ENCODE assay signal across 10 cellular contexts in genomic region chr2:219060821-219061791, GRCh38. TPM values are rescaled to one million over a fixed set of nuclear protein-coding genes. Genes with fewer than 3 reads are reported as not detected.
DNase-seq lines count a peak whose midpoint lies in the region; ATAC-seq and TF ChIP-seq lines count a peak whose summit lies in the region.
"Had no signal": no experiment of that assay in that cellular context is flagged by ENCODE, and none has a peak within 500 bp of the region (broad histone marks: within the 10 kb centered on the region; RNA-seq: fewer than 3 reads in every experiment).

IHH (minus strand) TSS chr2:219060921; CDS start chr2:219060467, 454 bp downstream.

- H3K36me3 ChIP-seq in RWPE2 (ENCODE audit: low read depth): no peaks in the 10 kb centered on the region
- no peaks in the 10 kb centered on the region for H3K36me3 ChIP-seq in sigmoid colon

- H3K27me3 ChIP-seq in RWPE2 (ENCODE audit: insufficient read depth, poor library complexity, severe bottlenecking) (peaks cover 71% of the 10 kb centered on the region), foreskin keratinocyte (peaks cover 95% of the 10 kb centered on the region), sigmoid colon (peaks cover 55 to 83% (median 64%) of the 10 kb centered on the region in 3 donors)

- TF ChIP-seq CTCF in RWPE2 (IDR thresholded peaks at IDR 0.05; ENCODE audit: poor library complexity, severe bottlenecking) (no peak), foreskin keratinocyte (conservative IDR thresholded peaks at IDR 0.05) (no peak), sigmoid colon (IDR thresholded peaks at IDR 0.05) (no peak), omental fat pad (IDR thresholded peaks at IDR 0.05) (no peak)

- no peaks in the 10 kb centered on the region for H3K9me3 ChIP-seq in RWPE2 (ENCODE audit: severe bottlenecking)
- H3K9me3 ChIP-seq in sigmoid colon: no peaks in the 10 kb centered on the region

- DNase-seq in DMS 273 (lab: John Stamatoyannopoulos, UW; ENCODE audit: unreplicated experiment): peak; percentile 53
- DNase-seq in DMS 273 treated with DMSO at 0.1 percent for 48 hours (lab: John Stamatoyannopoulos, UW): no peak
- DNase-seq in RWPE2 (ENCODE audit: low spot score): no peak
- no peak for DNase-seq in foreskin keratinocyte
- no peak for DNase-seq in sigmoid colon
- DNase-seq in omental fat pad (ENCODE audit: low spot score): no peak
- no peak for DNase-seq in kidney glomerular epithelial cell (lab: John Stamatoyannopoulos, UW)

- intact Hi-C loops in sigmoid colon (cut with DNase I): no loop called here

- 1 to 2% methylated on average over 76 of the region's 76 CpGs for WGBS in sigmoid colon, 2 donors

- H3K4me3 ChIP-seq in RWPE2 (ENCODE audit: severe bottlenecking): no peak within 1 kb of the TSS
- H3K4me3 ChIP-seq in sigmoid colon: peak within 1 kb of the TSS in 3 of 4 donors; percentile 23 to 31 (median 25)

- no peaks in the 10 kb centered on the region for H3K4me1 ChIP-seq in RWPE2 (ENCODE audit: insufficient read depth, poor library complexity, severe bottlenecking)
- H3K4me1 ChIP-seq in foreskin keratinocyte: no peaks in the 10 kb centered on the region
- peaks cover 3 to 45% (median 42%) of the 10 kb centered on the region in 4 donors for H3K4me1 ChIP-seq in sigmoid colon

- ATAC-seq in RWPE2 (ENCODE audit: low read depth): peak; percentile 17; the same call in 2 of the 3 replicates
- ATAC-seq in foreskin keratinocyte: peak; percentile 4
- no peak for ATAC-seq in omental fat pad (ENCODE audit: low FRiP score)
- no peak for ATAC-seq in GM19035 (IDR thresholded peaks at IDR 0.05; ENCODE audit: unreplicated experiment)

- no peak for TF ChIP-seq EP300 in sigmoid colon (IDR thresholded peaks at IDR 0.05)

- TF ChIP-seq POLR2A in sigmoid colon (IDR thresholded peaks at IDR 0.05): no peak

- H3K27ac ChIP-seq in RWPE2 (ENCODE audit: poor library complexity, severe bottlenecking) (no peak within 1 kb of the TSS), foreskin keratinocyte (no peak within 1 kb of the TSS), sigmoid colon (peak within 1 kb of the TSS in 1 of 4 donors; percentile 41)
- H3K27ac ChIP-seq: 22Rv1, skin epidermis had no signal

RNA-seq across cellular contexts. Expression of gene IHH, which starts in this region (rescaled TPM):
- total RNA-seq in foreskin keratinocyte (not detected in 2 replicates), sigmoid colon (not detected), omental fat pad (under 1 TPM in 1 of 4 donors, not detected in 3; 0.48 TPM)
- polyA plus RNA-seq in foreskin keratinocyte (0.04 TPM in 1 of 2 replicates, not detected in the other), sigmoid colon (10 to 100 TPM; 12.9 to 36.1 (median 21.6) TPM)

Comparison
In these comparisons a context has a peak if more than half of its experiments do, and no peak if none do; other contexts are left out.
1. RNA of gene IHH (polyA plus RNA-seq): 12.9 to 36.1 TPM in sigmoid colon; 0.04 TPM in foreskin keratinocyte; every median in the first group is over 10 times any median in the second.
2. Peak in ATAC-seq in foreskin keratinocyte; RNA of the gene not detected or under 1 TPM.